Comparison of ENCODE assay signal across 2 cellular contexts in genomic region chr20:47768016-47768953, GRCh38.
TF ChIP-seq lines count a peak whose summit lies in the region.

No MANE protein-coding gene starts in this region.

TF ChIP-seq in IMR-90, 13 proteins besides CTCF, POLR2A, EP300 and RAD21:
- TF ChIP-seq CEBPB (IDR thresholded peaks at IDR 0.05; ENCODE audit: low read depth, low read length): no peak
- TF ChIP-seq, protein P1, sequence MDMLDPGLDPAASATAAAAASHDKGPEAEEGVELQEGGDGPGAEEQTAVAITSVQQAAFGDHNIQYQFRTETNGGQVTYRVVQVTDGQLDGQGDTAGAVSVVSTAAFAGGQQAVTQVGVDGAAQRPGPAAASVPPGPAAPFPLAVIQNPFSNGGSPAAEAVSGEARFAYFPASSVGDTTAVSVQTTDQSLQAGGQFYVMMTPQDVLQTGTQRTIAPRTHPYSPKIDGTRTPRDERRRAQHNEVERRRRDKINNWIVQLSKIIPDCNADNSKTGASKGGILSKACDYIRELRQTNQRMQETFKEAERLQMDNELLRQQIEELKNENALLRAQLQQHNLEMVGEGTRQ (IDR thresholded peaks at IDR 0.05; ENCODE audit: low read depth, low read length): no peak
- no peak for TF ChIP-seq BHLHE40 (IDR thresholded peaks at IDR 0.05; ENCODE audit: low read depth, low read length)
- no peak for TF ChIP-seq RFX5 (IDR thresholded peaks at IDR 0.05; ENCODE audit: low read depth, low read length)
- TF ChIP-seq MAZ (IDR thresholded peaks at IDR 0.05; ENCODE audit: borderline replicate concordance, low read depth, low read length): no peak
- TF ChIP-seq MXI1 (IDR thresholded peaks at IDR 0.05; ENCODE audit: borderline replicate concordance, low read depth, low read length): no peak
- no peak for TF ChIP-seq SMC3 (IDR thresholded peaks at IDR 0.05; ENCODE audit: low read depth, low read length)
- no peak for TF ChIP-seq FOS (IDR thresholded peaks at IDR 0.05; ENCODE audit: low read depth, low read length)
- no peak for TF ChIP-seq CHD1 (IDR thresholded peaks at IDR 0.05; ENCODE audit: low read depth, low read length)
- TF ChIP-seq MAFK (IDR thresholded peaks at IDR 0.05; ENCODE audit: low read depth, low read length): no peak
- no peak for TF ChIP-seq RCOR1 (IDR thresholded peaks at IDR 0.05; ENCODE audit: insufficient replicate concordance, low read length)
- TF ChIP-seq, protein P2, sequence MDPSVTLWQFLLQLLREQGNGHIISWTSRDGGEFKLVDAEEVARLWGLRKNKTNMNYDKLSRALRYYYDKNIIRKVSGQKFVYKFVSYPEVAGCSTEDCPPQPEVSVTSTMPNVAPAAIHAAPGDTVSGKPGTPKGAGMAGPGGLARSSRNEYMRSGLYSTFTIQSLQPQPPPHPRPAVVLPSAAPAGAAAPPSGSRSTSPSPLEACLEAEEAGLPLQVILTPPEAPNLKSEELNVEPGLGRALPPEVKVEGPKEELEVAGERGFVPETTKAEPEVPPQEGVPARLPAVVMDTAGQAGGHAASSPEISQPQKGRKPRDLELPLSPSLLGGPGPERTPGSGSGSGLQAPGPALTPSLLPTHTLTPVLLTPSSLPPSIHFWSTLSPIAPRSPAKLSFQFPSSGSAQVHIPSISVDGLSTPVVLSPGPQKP (IDR thresholded peaks at IDR 0.05; ENCODE audit: borderline replicate concordance, low read depth, low read length): no peak

TF ChIP-seq in K562, 482 proteins besides CTCF, POLR2A, EP300 and RAD21:
- TF ChIP-seq, protein P3, sequence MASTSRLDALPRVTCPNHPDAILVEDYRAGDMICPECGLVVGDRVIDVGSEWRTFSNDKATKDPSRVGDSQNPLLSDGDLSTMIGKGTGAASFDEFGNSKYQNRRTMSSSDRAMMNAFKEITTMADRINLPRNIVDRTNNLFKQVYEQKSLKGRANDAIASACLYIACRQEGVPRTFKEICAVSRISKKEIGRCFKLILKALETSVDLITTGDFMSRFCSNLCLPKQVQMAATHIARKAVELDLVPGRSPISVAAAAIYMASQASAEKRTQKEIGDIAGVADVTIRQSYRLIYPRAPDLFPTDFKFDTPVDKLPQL (IDR thresholded peaks at IDR 0.05; ENCODE audit: extremely low read depth, insufficient read length): no peak
- peak; percentile 27 for TF ChIP-seq EWSR1 (IDR thresholded peaks at IDR 0.05; ENCODE audit: borderline replicate concordance, low read depth, partially characterized antibody)
- TF ChIP-seq ZBTB11 (CRISPR knock-in tag; IDR thresholded peaks at IDR 0.05): peak in 1 of 3 experiments; percentile 70; a peak in 1 of 6 replicates
- TF ChIP-seq KDM1A (IDR thresholded peaks at IDR 0.05): no peak
